8 cellular contexts compared by ENCODE assay signal in genomic region chr15:63503739-63504246, GRCh38. TPM values are rescaled to one million over a fixed set of nuclear protein-coding genes. Genes with fewer than 3 reads are reported as not detected.
DNase-seq lines count a peak whose midpoint lies in the region; ATAC-seq and TF ChIP-seq lines count a peak whose summit lies in the region.

No MANE protein-coding gene starts in this region.

- no peaks in the 10 kb centered on the region for H3K27me3 ChIP-seq in right lobe of liver

- DNase-seq in DMS53 treated with DMSO at 0.1 percent for 48 hours (lab: John Stamatoyannopoulos, UW; ENCODE audit: unreplicated experiment) (peak; percentile 68), activated B cell treated with CpG ODN at 0.5 μM for 24 hours (no peak), chondrocyte (ENCODE audit: low spot score) (no peak), right lobe of liver (peak; percentile 77 to 85 (median 80)), DMS153 treated with DMSO at 0.1 percent for 48 hours (lab: John Stamatoyannopoulos, UW; ENCODE audit: unreplicated experiment) (no peak)
- DNase-seq in Jurkat, Clone E6-1 (ENCODE audit: low read depth, low spot score): peak; percentile 53
- peak; percentile 70 to 87 (median 83) for DNase-seq in stimulated activated CD4-positive, alpha-beta T cell treated with anti-CD3 and anti-CD28 coated beads, TNF-alpha, amount 100 ng/mL, for 4 hours (ENCODE audit: low read depth in 3 of 3)

- H3K36me3 ChIP-seq in right lobe of liver: no peaks in the 10 kb centered on the region

- no peaks in the 10 kb centered on the region for H3K27me3 Mint-ChIP-seq in activated B cell treated with CpG ODN at 0.5 μM for 24 hours
- H3K27me3 Mint-ChIP-seq in chondrocyte (ENCODE audit: low read depth): no peaks in the 10 kb centered on the region

- peak overlapping the region; percentile 96 to 100 (median 98) for H3K27ac ChIP-seq in right lobe of liver

- CTCF ChIA-PET in activated B cell treated with CpG ODN at 0.5 μM for 24 hours (lab: Charles Lee): interaction anchor here (0.9 to 7.4 kb wide), 7 partner anchors 9 to 507 kb away, joined by 3 to 103 read pairs (median 22); no protein-coding TSS in a partner anchor

- POLR2A ChIA-PET in activated B cell treated with CpG ODN at 0.5 μM for 24 hours (lab: Charles Lee): interaction anchor here (0.5 to 8.8 kb wide), 26 partner anchors 8 to 1630 kb away, joined by 3 to 509 read pairs (median 6); partner anchors contain the start of genes CIAO2A, FBXL22 and RPS27L

- peak; percentile 18 for ATAC-seq in GM21529 (IDR thresholded peaks at IDR 0.05; ENCODE audit: unreplicated experiment)
- ATAC-seq in activated B cell treated with CpG ODN at 0.5 μM for 24 hours (ENCODE audit: low read depth): peak; percentile 40
- ATAC-seq in right lobe of liver: peak; percentile 33 to 51 (median 42)

- H3K36me3 Mint-ChIP-seq in activated B cell treated with CpG ODN at 0.5 μM for 24 hours (ENCODE audit: low read depth) (peaks cover 7% of the 10 kb centered on the region), chondrocyte (ENCODE audit: low read depth) (no peaks in the 10 kb centered on the region)

- WGBS in right lobe of liver (ENCODE audit: insufficient coverage, low coverage, low lambda C conversion rate, missing lambda C conversion rate): 0% methylated on average over 8 of the region's 28 CpGs

- peak overlapping the region; percentile 98 for H3K27ac Mint-ChIP-seq in activated B cell treated with CpG ODN at 0.5 μM for 24 hours
- peak overlapping the region; percentile 88 for H3K27ac Mint-ChIP-seq in chondrocyte (ENCODE audit: unreplicated experiment)

- peak overlapping the region; percentile 65 for H3K4me3 ChIP-seq in Jurkat, Clone E6-1 (ENCODE audit: low read length)
- H3K4me3 ChIP-seq in right lobe of liver: peak overlapping the region; percentile 60 to 80 (median 79)

- TF ChIP-seq CTCF in activated B cell treated with CpG ODN at 0.5 μM for 24 hours (IDR thresholded peaks at IDR 0.05) (no peak), chondrocyte (IDR thresholded peaks at IDR 0.05) (no peak), right lobe of liver (IDR thresholded peaks at IDR 0.05) (no peak)

- H3K9me3 Mint-ChIP-seq in activated B cell treated with CpG ODN at 0.5 μM for 24 hours (no peaks in the 10 kb centered on the region), chondrocyte (ENCODE audit: low read depth) (no peaks in the 10 kb centered on the region)

- peak; percentile 62 for TF ChIP-seq POLR2A in right lobe of liver (IDR thresholded peaks at IDR 0.05)

- intact Hi-C loops in activated B cell treated with CpG ODN at 0.5 μM for 24 hours (cut with micrococcal nuclease): loop anchor here (1.0 to 10.0 kb wide), 9 partner anchors 12 to 648 kb away; partner anchors contain the start of genes LACTB, RAB8B and SNX22
- intact Hi-C loops in right lobe of liver (cut with DNase I): no loop called here

- H3K4me1 ChIP-seq in right lobe of liver: peaks cover 3 to 66% (median 27%) of the 10 kb centered on the region in 4 donors

- H3K4me3 Mint-ChIP-seq in activated B cell treated with CpG ODN at 0.5 μM for 24 hours (peak overlapping the region; percentile 88), chondrocyte (ENCODE audit: unreplicated experiment) (peak overlapping the region; percentile 77)

- peaks cover 0 to 2% (median 0%) of the 10 kb centered on the region in 4 donors for H3K9me3 ChIP-seq in right lobe of liver

- H3K4me1 Mint-ChIP-seq in activated B cell treated with CpG ODN at 0.5 μM for 24 hours (peaks cover 80% of the 10 kb centered on the region), chondrocyte (ENCODE audit: low read depth) (peaks cover 61% of the 10 kb centered on the region)

RNA-seq across cellular contexts. Expression of gene USP3, which starts 0.6 kb away (rescaled TPM):
- 30.9 TPM for polyA plus RNA-seq in Jurkat, Clone E6-1 (2012; ENCODE audit: insufficient read depth, insufficient read length)
- 92.7 and 110 TPM in 2 replicates for total RNA-seq in activated B cell treated with CpG ODN at 0.5 μM for 24 hours
- total RNA-seq in chondrocyte: 27.6 to 30.6 TPM (median 28.7 TPM) in 3 replicates
- total RNA-seq in right lobe of liver: 10 to 100 TPM; 21.9 to 33.8 (median 24.8) TPM

Comparison
In these comparisons a context has a peak if more than half of its experiments do, and no peak if none do; other contexts are left out.
1. DNase-seq: peak in DMS53 treated with DMSO at 0.1 percent for 48 hours (single experiment), Jurkat, Clone E6-1 (single experiment), right lobe of liver (3 of 3) and stimulated activated CD4-positive, alpha-beta T cell treated with anti-CD3 and anti-CD28 coated beads, TNF-alpha, amount 100 ng/mL, for 4 hours (3 of 3); none in activated B cell treated with CpG ODN at 0.5 μM for 24 hours (single experiment), chondrocyte (single experiment) and DMS153 treated with DMSO at 0.1 percent for 48 hours (single experiment).
2. Peak in every context shown above with its lines, with median percentiles within 50 percentile points of each other: ATAC-seq.